In genomic region chr1:36737767-36738166, GRCh38 we compare ENCODE assay signal across 14 cellular contexts.
"Had no signal": no experiment of that assay in that cellular context is flagged by ENCODE, and none has a peak within 500 bp of the region (broad histone marks: within the 10 kb centered on the region; RNA-seq: fewer than 3 reads in every experiment).

No MANE protein-coding gene starts in this region.

- H3K9me3 ChIP-seq: tibial artery, vagina had no signal

- H3K4me3 ChIP-seq: dorsolateral prefrontal cortex, esophagus muscularis mucosa, lower lobe of right lung, smooth muscle cell, tibial artery, vagina had no signal

- H3K36me3 Mint-ChIP-seq: naive B cell; stimulated activated effector memory CD8-positive, alpha-beta T cell treated with anti-CD3 and anti-CD28 coated beads, Interleukin-12 subunit alpha, Interleukin-12 subunit beta, amount 100 ng/mL, for 72 hours had no signal

- H3K4me2 ChIP-seq: smooth muscle cell had no signal

- H3K9me3 Mint-ChIP-seq: activated T-helper 1 cell treated with anti-CD3 and anti-CD28 coated beads, Interleukin-12 subunit alpha, Interleukin-12 subunit beta, Interleukin-2, Interleukin-4 antibody, amounts not matched to agents 30 ng/mL and 10 ng/mL and 1 ng/mL, durations not matched to agents 14 hours and 24 hours and 36 hours had no signal

- DNase-seq: activated CD4-positive, alpha-beta T cell treated with anti-CD3 and anti-CD28 coated beads, Interleukin-2, amount 50 U/mL, for 4 hours; activated CD8-positive, alpha-beta memory T cell treated with anti-CD3 and anti-CD28 coated beads, Interleukin-2, amount 50 U/mL, for 4 hours; activated naive CD4-positive, alpha-beta T cell; dorsolateral prefrontal cortex; lower lobe of right lung; naive B cell; posterior cingulate gyrus had no signal

- H3K4me1 Mint-ChIP-seq: naive B cell; stimulated activated effector memory CD8-positive, alpha-beta T cell treated with anti-CD3 and anti-CD28 coated beads, Interleukin-12 subunit alpha, Interleukin-12 subunit beta, amount 100 ng/mL, for 72 hours had no signal

- H3K4me1 ChIP-seq: esophagus muscularis mucosa, lower lobe of right lung, tibial artery, vagina had no signal

- H3K4me3 Mint-ChIP-seq: activated T-helper 1 cell treated with anti-CD3 and anti-CD28 coated beads, Interleukin-12 subunit alpha, Interleukin-12 subunit beta, Interleukin-2, Interleukin-4 antibody, amounts not matched to agents 30 ng/mL and 10 ng/mL and 1 ng/mL, durations not matched to agents 14 hours and 24 hours and 36 hours; naive B cell; stimulated activated effector memory CD8-positive, alpha-beta T cell treated with anti-CD3 and anti-CD28 coated beads, Interleukin-12 subunit alpha, Interleukin-12 subunit beta, amount 100 ng/mL, for 72 hours had no signal

- ATAC-seq: activated CD4-positive, CD25-positive, alpha-beta regulatory T cell treated with anti-CD3 and anti-CD28 coated beads, Interleukin-2, amount 50 U/mL, for 24 hours; lower lobe of right lung; stimulated activated effector memory CD8-positive, alpha-beta T cell treated with anti-CD3 and anti-CD28 coated beads, Interleukin-12 subunit alpha, Interleukin-12 subunit beta, amount 100 ng/mL, for 72 hours had no signal

- H3K36me3 ChIP-seq: esophagus muscularis mucosa, lower lobe of right lung, tibial artery, vagina had no signal

- H3K27me3 ChIP-seq: vagina had no signal

- H3K27ac ChIP-seq: esophagus muscularis mucosa, lower lobe of right lung, tibial artery, vagina had no signal

- H3K27ac Mint-ChIP-seq: activated T-helper 1 cell treated with anti-CD3 and anti-CD28 coated beads, Interleukin-12 subunit alpha, Interleukin-12 subunit beta, Interleukin-2, Interleukin-4 antibody, amounts not matched to agents 30 ng/mL and 10 ng/mL and 1 ng/mL, durations not matched to agents 14 hours and 24 hours and 36 hours; stimulated activated effector memory CD8-positive, alpha-beta T cell treated with anti-CD3 and anti-CD28 coated beads, Interleukin-12 subunit alpha, Interleukin-12 subunit beta, amount 100 ng/mL, for 72 hours had no signal
